In the genomic region with DNA sequence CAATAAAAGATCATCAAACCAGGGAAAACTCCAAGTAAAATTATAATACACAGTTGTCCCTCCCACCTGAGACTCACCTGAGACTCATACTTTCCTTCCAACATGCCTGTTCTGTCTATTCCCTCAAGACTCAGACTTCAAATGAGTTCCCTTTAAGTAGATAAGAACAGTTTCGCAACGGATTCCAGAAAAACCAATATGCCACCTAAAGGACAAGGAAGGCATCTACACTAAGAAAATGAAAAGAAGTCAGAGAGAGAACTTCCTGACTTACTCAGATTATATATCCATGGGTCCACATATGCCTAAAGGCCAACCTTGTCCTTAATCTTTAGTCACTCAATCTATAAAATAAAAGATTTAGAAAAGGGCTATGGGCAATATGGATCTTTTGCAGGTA, we compare ENCODE assay signal across 1 cellular context.
TF ChIP-seq lines count a peak whose summit lies in the region.

No MANE protein-coding gene starts in this region.

TF ChIP-seq in H1, 55 proteins besides CTCF, POLR2A, EP300 and RAD21:
- peak; percentile 39; the same call in 1 of the 2 replicates for TF ChIP-seq CEBPB (IDR thresholded peaks at IDR 0.05; ENCODE audit: low read depth, low read length)
TF ChIP-seq in H1: peak in this region for 1; not testable (repeated sequence) for 54.
